Comparison of ENCODE assay signal across 15 cellular contexts in the genomic region with DNA sequence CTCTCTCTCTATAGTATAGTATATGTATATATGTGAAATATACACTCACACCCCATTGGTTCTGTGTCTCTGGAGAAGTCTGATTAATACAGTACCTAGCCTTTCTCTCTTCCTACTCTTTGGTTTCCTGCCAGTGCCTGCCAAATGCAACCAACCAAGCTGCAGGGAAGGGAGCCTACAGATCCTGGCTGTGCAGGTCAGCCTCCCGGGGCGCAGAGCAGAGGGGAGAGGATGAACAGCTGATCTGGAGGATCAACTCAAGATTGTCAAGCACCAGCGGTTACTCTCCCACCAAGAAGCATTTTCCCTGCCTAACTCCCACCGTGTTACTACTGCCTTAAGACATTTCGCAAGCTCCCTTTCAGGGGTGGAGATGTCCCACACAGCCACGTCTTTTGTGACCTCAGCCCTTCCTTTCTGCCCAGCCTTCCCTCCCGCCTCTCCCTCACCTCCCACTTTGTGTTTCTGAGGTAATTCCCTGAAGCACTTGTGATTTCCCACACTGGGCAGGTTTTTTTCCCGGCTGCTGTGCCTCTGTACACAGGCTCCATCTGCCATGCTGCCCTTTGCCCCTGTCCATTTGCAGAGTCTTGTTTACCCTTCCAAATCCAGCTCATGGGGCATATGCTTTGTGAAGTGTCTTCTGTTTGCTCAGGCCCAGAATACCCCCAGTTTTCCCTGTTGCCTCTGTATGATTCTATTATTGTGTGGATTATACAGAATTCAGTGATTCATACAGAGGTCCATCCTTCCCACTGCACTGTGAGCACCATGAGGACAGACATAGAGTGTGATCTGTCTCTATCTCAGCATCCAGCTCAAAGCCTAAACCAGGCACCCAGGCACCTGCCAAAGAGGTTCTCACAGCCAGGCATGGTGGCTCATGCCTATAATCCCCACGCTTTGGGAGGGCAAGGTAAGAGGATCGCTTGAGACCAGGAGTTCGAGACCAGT. TPM values are rescaled to one million over a fixed set of nuclear protein-coding genes. Genes with fewer than 3 reads are reported as not detected.
DNase-seq lines count a peak whose midpoint lies in the region; ATAC-seq and TF ChIP-seq lines count a peak whose summit lies in the region.
"Had no signal": no experiment of that assay in that cellular context is flagged by ENCODE, and none has a peak within 500 bp of the region (broad histone marks: within the 10 kb centered on the region; RNA-seq: fewer than 3 reads in every experiment).

No MANE protein-coding gene starts in this region.

- H3K79me2 ChIP-seq in osteoblast (ENCODE audit: insufficient read depth, low read length), result no peaks in the 10 kb centered on the region

- peaks cover 2% of the 10 kb centered on the region for H3K27me3 ChIP-seq in osteoblast (ENCODE audit: insufficient read depth, low read length)

- no peak overlapping the region for H3K27ac ChIP-seq in HEK293 (ENCODE audit: extremely low read depth, low read depth, low read length)
- H3K27ac ChIP-seq in osteoblast (ENCODE audit: low read depth, low read length), result no peak overlapping the region

- H4K20me1 ChIP-seq in osteoblast (ENCODE audit: insufficient read depth, low read length), result no peaks in the 10 kb centered on the region

- POLR2A ChIA-PET in HEK293 (lab: Yijun Ruan, JAX), result no interaction called here

- CTCF ChIA-PET in HEK293 (lab: Yijun Ruan, JAX), result no interaction called here
- CTCF ChIA-PET in activated CD8-positive, alpha-beta memory T cell treated with anti-CD3 and anti-CD28 coated beads, Interleukin-2, amount 10 ng/mL, durations not matched to agents 7 days and 5 days (lab: Charles Lee), result no interaction called here

- H3K27me3 Mint-ChIP-seq in activated CD8-positive, alpha-beta memory T cell treated with anti-CD3 and anti-CD28 coated beads, Interleukin-2, amount 10 ng/mL, durations not matched to agents 7 days and 5 days, result peaks cover 33% of the 10 kb centered on the region
- H3K27me3 Mint-ChIP-seq in immature natural killer cell (ENCODE audit: low read depth in 3 of 3), result peaks cover 2 to 6% (median 2%) of the 10 kb centered on the region in 3 donors

- ATAC-seq in activated CD8-positive, alpha-beta memory T cell treated with anti-CD3 and anti-CD28 coated beads, Interleukin-2, amount 10 ng/mL, durations not matched to agents 7 days and 5 days, result no peak
- ATAC-seq: right cardiac atrium had no signal

- H3K4me3 ChIP-seq in HEK293 (ENCODE audit: low read depth, low read length), result no peak overlapping the region
- H3K4me3 ChIP-seq in fibroblast of pulmonary artery (replicated peaks; ENCODE audit: low read depth, low read length), result no peak overlapping the region
- no peak overlapping the region for H3K4me3 ChIP-seq in osteoblast (ENCODE audit: insufficient read depth, low read length)

- no peak overlapping the region for H3K4me2 ChIP-seq in osteoblast (ENCODE audit: insufficient read depth, low read length)

- DNase-seq in NCI-H226 (peak; percentile 40), fibroblast of pulmonary artery (ENCODE audit: low read depth) (peak; percentile 67), osteoblast (ENCODE audit: insufficient read length, low spot score, missing footprints) (no peak), NCI-H2107 treated with DMSO at 0.1 percent for 48 hours (lab: John Stamatoyannopoulos, UW; ENCODE audit: unreplicated experiment) (no peak), COLO829 (ENCODE audit: low spot score) (no peak), immature natural killer cell (no peak)
- DNase-seq in activated CD8-positive, alpha-beta memory T cell treated with anti-CD3 and anti-CD28 coated beads, Interleukin-2, amount 10 ng/mL, durations not matched to agents 7 days and 5 days, result no peak
- DNase-seq: activated effector memory CD4-positive, alpha-beta T cell treated with Interleukin-2 at 50 U/mL for 16 hours; C1 segment of cervical spinal cord; GDM1; right cardiac atrium; RPMI8226; T-helper 9 cell had no signal

- no peaks in the 10 kb centered on the region for H3K36me3 Mint-ChIP-seq in activated CD8-positive, alpha-beta memory T cell treated with anti-CD3 and anti-CD28 coated beads, Interleukin-2, amount 10 ng/mL, durations not matched to agents 7 days and 5 days
- no peaks in the 10 kb centered on the region for H3K36me3 Mint-ChIP-seq in immature natural killer cell
- H3K36me3 Mint-ChIP-seq: IgD-negative memory B cell had no signal

- H2AFZ ChIP-seq in osteoblast (ENCODE audit: low read length), result peak overlapping the region; percentile 44

- no peaks in the 10 kb centered on the region for H3K4me1 ChIP-seq in HEK293 (ENCODE audit: control insufficient read depth, insufficient read depth, low read length)
- peaks cover 7% of the 10 kb centered on the region for H3K4me1 ChIP-seq in osteoblast (ENCODE audit: insufficient read depth, low read length)

- peaks cover 7% of the 10 kb centered on the region for H3K4me1 Mint-ChIP-seq in activated CD8-positive, alpha-beta memory T cell treated with anti-CD3 and anti-CD28 coated beads, Interleukin-2, amount 10 ng/mL, durations not matched to agents 7 days and 5 days
- H3K4me1 Mint-ChIP-seq in immature natural killer cell, result no peaks in the 10 kb centered on the region
- H3K4me1 Mint-ChIP-seq: IgD-negative memory B cell had no signal

- no peaks in the 10 kb centered on the region for H3K9me3 Mint-ChIP-seq in activated CD8-positive, alpha-beta memory T cell treated with anti-CD3 and anti-CD28 coated beads, Interleukin-2, amount 10 ng/mL, durations not matched to agents 7 days and 5 days (ENCODE audit: low read depth)
- H3K9me3 Mint-ChIP-seq in immature natural killer cell, result no peaks in the 10 kb centered on the region

- H3K27ac Mint-ChIP-seq in activated CD8-positive, alpha-beta memory T cell treated with anti-CD3 and anti-CD28 coated beads, Interleukin-2, amount 10 ng/mL, durations not matched to agents 7 days and 5 days, result no peak overlapping the region
- no peak overlapping the region for H3K27ac Mint-ChIP-seq in immature natural killer cell
- H3K27ac Mint-ChIP-seq: IgD-negative memory B cell had no signal

- no peaks in the 10 kb centered on the region for H3K36me3 ChIP-seq in HEK293 (ENCODE audit: control insufficient read depth in 2 of 2, insufficient read depth in 1 of 2, low read length in 2 of 2)
- no peaks in the 10 kb centered on the region for H3K36me3 ChIP-seq in osteoblast (ENCODE audit: insufficient read depth, low read length)

- TF ChIP-seq CTCF in HEK293 (tag by site-specific recombination; IDR thresholded peaks at IDR 0.05), result no peak
- TF ChIP-seq CTCF in fibroblast of pulmonary artery (IDR thresholded peaks at IDR 0.05; ENCODE audit: low read length, missing control alignments), result no peak
- no peak for TF ChIP-seq CTCF in osteoblast (IDR thresholded peaks at IDR 0.05; ENCODE audit: extremely low read depth, low read depth, low read length)

- H3K9me3 ChIP-seq in HEK293 (ENCODE audit: control insufficient read depth, insufficient read depth, low read depth, low read length), result no peaks in the 10 kb centered on the region
- no peaks in the 10 kb centered on the region for H3K9me3 ChIP-seq in osteoblast (ENCODE audit: low read depth, low read length)

- H3K4me3 Mint-ChIP-seq in activated CD8-positive, alpha-beta memory T cell treated with anti-CD3 and anti-CD28 coated beads, Interleukin-2, amount 10 ng/mL, durations not matched to agents 7 days and 5 days, result no peak overlapping the region
- H3K4me3 Mint-ChIP-seq in immature natural killer cell, result no peak overlapping the region
- H3K4me3 Mint-ChIP-seq: IgD-negative memory B cell had no signal

TF ChIP-seq in HEK293, 187 proteins besides CTCF, POLR2A, EP300 and RAD21 (continues in another document):
- TF ChIP-seq ZFHX2 (tag by site-specific recombination; conservative IDR thresholded peaks at IDR 0.05) (peak; percentile 84), ZBTB7A (tag by site-specific recombination; IDR thresholded peaks at IDR 0.05; ENCODE audit: low read depth) (no peak), EGR2 (tag by site-specific recombination; IDR thresholded peaks at IDR 0.05; ENCODE audit: low read depth) (peak; percentile 93), ZIC2 (tag by site-specific recombination; IDR thresholded peaks at IDR 0.05) (peak; percentile 63), ZNF350 (tag by site-specific recombination; IDR thresholded peaks at IDR 0.05) (no peak)
- TF ChIP-seq, protein P1, sequence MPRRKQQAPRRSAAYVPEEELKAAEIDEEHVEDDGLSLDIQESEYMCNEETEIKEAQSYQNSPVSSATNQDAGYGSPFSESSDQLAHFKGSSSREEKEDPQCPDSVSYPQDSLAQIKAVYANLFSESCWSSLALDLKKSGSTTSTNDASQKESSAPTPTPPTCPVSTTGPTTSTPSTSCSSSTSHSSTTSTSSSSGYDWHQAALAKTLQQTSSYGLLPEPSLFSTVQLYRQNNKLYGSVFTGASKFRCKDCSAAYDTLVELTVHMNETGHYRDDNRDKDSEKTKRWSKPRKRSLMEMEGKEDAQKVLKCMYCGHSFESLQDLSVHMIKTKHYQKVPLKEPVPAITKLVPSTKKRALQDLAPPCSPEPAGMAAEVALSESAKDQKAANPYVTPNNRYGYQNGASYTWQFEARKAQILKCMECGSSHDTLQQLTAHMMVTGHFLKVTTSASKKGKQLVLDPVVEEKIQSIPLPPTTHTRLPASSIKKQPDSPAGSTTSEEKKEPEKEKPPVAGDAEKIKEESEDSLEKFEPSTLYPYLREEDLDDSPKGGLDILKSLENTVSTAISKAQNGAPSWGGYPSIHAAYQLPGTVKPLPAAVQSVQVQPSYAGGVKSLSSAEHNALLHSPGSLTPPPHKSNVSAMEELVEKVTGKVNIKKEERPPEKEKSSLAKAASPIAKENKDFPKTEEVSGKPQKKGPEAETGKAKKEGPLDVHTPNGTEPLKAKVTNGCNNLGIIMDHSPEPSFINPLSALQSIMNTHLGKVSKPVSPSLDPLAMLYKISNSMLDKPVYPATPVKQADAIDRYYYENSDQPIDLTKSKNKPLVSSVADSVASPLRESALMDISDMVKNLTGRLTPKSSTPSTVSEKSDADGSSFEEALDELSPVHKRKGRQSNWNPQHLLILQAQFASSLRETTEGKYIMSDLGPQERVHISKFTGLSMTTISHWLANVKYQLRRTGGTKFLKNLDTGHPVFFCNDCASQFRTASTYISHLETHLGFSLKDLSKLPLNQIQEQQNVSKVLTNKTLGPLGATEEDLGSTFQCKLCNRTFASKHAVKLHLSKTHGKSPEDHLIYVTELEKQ (tag by site-specific recombination; IDR thresholded peaks at IDR 0.05; ENCODE audit: borderline replicate concordance), result no peak

RNA-seq across cellular contexts. Expression of gene PAPSS2, which starts 40.9 kb away (rescaled TPM):
- 70.1 and 81.8 TPM in 2 replicates for total RNA-seq in osteoblast
- under 1 TPM; 0.06 to 0.07 TPM for total RNA-seq in activated CD8-positive, alpha-beta memory T cell treated with anti-CD3 and anti-CD28 coated beads, Interleukin-2, amount 10 ng/mL, durations not matched to agents 7 days and 5 days
- under 1 TPM in 2 of 3 donors, not detected in 1; 0.11 to 0.14 TPM for polyA plus RNA-seq in immature natural killer cell

Comparison
In these comparisons a context has a peak if more than half of its experiments do, and no peak if none do; other contexts are left out.
1. DNase-seq: peak in NCI-H226 (single experiment) and fibroblast of pulmonary artery (single experiment); none in osteoblast (single experiment), activated CD8-positive, alpha-beta memory T cell treated with anti-CD3 and anti-CD28 coated beads, Interleukin-2, amount 10 ng/mL, durations not matched to agents 7 days and 5 days (single experiment), NCI-H2107 treated with DMSO at 0.1 percent for 48 hours (single experiment), COLO829 (single experiment) and immature natural killer cell (0 of 3).
2. RNA of gene PAPSS2, which starts 40.9 kb away (total RNA-seq): 70.1 to 81.8 TPM in osteoblast; 0.06 to 0.07 TPM in activated CD8-positive, alpha-beta memory T cell treated with anti-CD3 and anti-CD28 coated beads, Interleukin-2, amount 10 ng/mL, durations not matched to agents 7 days and 5 days; every median in the first group is over 10 times any median in the second.